Comparison of ENCODE assay signal across 9 cellular contexts in the genomic region with DNA sequence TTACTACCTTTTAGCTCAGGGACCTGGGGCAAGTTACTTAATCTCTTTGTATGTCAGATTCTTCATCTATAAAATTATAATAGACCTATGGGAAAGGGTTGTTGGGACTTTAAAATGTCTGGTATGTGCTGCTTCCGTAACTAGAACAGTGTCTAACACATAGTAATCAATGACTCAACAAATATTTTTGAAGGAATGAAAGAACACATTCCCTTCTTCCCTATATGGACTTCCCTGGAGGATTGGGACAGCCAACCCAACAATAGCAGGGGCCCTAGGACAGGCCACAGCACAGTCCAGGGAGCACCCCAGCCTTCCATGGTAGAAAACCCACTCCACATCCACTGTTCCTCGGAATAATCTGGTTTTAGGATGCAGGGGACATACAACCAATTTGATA. TPM values are rescaled to one million over a fixed set of nuclear protein-coding genes. Genes with fewer than 3 reads are reported as not detected.
A peak's percentile ranks its signal among the peaks of the same experiment; 100 is the strongest.
DNase-seq lines count a peak whose midpoint lies in the region; ATAC-seq, FAIRE-seq and TF ChIP-seq lines count a peak whose summit lies in the region.
"Had no signal": no experiment of that assay in that cellular context is flagged by ENCODE, and none has a peak within 500 bp of the region (broad histone marks: within the 10 kb centered on the region; RNA-seq: fewer than 3 reads in every experiment).

No MANE protein-coding gene starts in this region.

- peak overlapping the region; percentile 66 for H3K4me2 ChIP-seq in HCT116 (ENCODE audit: low read length)

- CTCF ChIA-PET in HCT116 (lab: Charles Lee), result no interaction called here

- no peak for TF ChIP-seq RAD21 in HCT116 (IDR thresholded peaks at IDR 0.05; ENCODE audit: low read depth)

- no TSS peak for BruUV-seq in HCT116 (replicated peaks; lab: Mats Ljungman, UMichigan)

- no peak for TF ChIP-seq POLR2A in HCT116 (IDR thresholded peaks at IDR 0.05; ENCODE audit: borderline replicate concordance, extremely low read depth, insufficient read depth, insufficient read length)

- H3K36me3 Mint-ChIP-seq in activated T-cell treated with anti-CD3 and anti-CD28 coated beads, Interleukin-2, amount 50 U/mL, for 4 hours (ENCODE audit: insufficient read depth), result no peaks in the 10 kb centered on the region
- H3K36me3 Mint-ChIP-seq: naive thymus-derived CD8-positive, alpha-beta T cell had no signal

- RAD21 ChIA-PET in HCT116 (lab: Charles Lee; ENCODE audit: low non-redundant PET in 1 of 2, low total read pairs in 2 of 2, uncharacterized antibody in 2 of 2, unreplicated experiment in 2 of 2), result no interaction called here

- H3K4me1 Mint-ChIP-seq in activated T-cell treated with anti-CD3 and anti-CD28 coated beads, Interleukin-2, amount 50 U/mL, for 4 hours (ENCODE audit: low read depth), result peaks cover 6% of the 10 kb centered on the region

- no peaks in the 10 kb centered on the region for H3K9me2 ChIP-seq in HCT116 (ENCODE audit: insufficient read depth)

- H3K4me1 ChIP-seq in HCT116 (ENCODE audit: control insufficient read depth in 1 of 2, insufficient read depth in 2 of 2, low read length in 2 of 2) (peaks cover 8 to 41% of the 10 kb centered on the region in 2 experiments; a peak in 3 of 4 replicates), stomach smooth muscle (ENCODE audit: control insufficient read depth, insufficient read depth, low read length) (peaks cover 16% of the 10 kb centered on the region), pancreas (no peaks in the 10 kb centered on the region)

- H3K4me3 ChIP-seq in HCT116 (replicated peaks in 1 of 2; ENCODE audit: low read depth in 1 of 2, low read length in 2 of 2), result no peak overlapping the region; a peak in 1 of 4 replicates
- no peak overlapping the region for H3K4me3 ChIP-seq in foreskin fibroblast (ENCODE audit: low read depth in 1 of 2, low read length in 2 of 2)
- H3K4me3 ChIP-seq in stomach smooth muscle (ENCODE audit: low read length in 2 of 2), result no peak overlapping the region
- no peak overlapping the region for H3K4me3 ChIP-seq in pancreas

- H3K36me3 ChIP-seq in HCT116 (ENCODE audit: control insufficient read depth in 1 of 2, insufficient read depth in 2 of 2, low read length in 2 of 2) (no peaks in the 10 kb centered on the region), stomach smooth muscle (ENCODE audit: control insufficient read depth in 2 of 2, insufficient read depth in 2 of 2, low read length in 2 of 2) (no peaks in the 10 kb centered on the region), pancreas (no peaks in the 10 kb centered on the region)

- WGBS in pancreas, 2 donors, result 86 to 87% methylated on average over 2 of the region's 2 CpGs

- H3K27ac ChIP-seq in HCT116 (ENCODE audit: low read depth, low read length) (no peak overlapping the region), stomach smooth muscle (ENCODE audit: low read length) (peak overlapping the region; percentile 32), pancreas (no peak overlapping the region)

- TF ChIP-seq CTCF in HCT116 (IDR thresholded peaks at IDR 0.05 in 2 of 3, conservative IDR thresholded peaks at IDR 0.05 in 1 of 3; ENCODE audit: borderline replicate concordance in 1 of 3, insufficient read depth in 1 of 3, low read depth in 2 of 3, low read length in 2 of 3), result no peak
- TF ChIP-seq CTCF in foreskin fibroblast (IDR thresholded peaks at IDR 0.05; ENCODE audit: low read depth, low read length), result no peak
- TF ChIP-seq CTCF in pancreas (IDR thresholded peaks at IDR 0.05), result no peak

- no peak overlapping the region for H3K4me3 Mint-ChIP-seq in activated T-cell treated with anti-CD3 and anti-CD28 coated beads, Interleukin-2, amount 50 U/mL, for 4 hours
- H3K4me3 Mint-ChIP-seq: naive thymus-derived CD8-positive, alpha-beta T cell had no signal

- H3K27me3 Mint-ChIP-seq in activated T-cell treated with anti-CD3 and anti-CD28 coated beads, Interleukin-2, amount 50 U/mL, for 4 hours (ENCODE audit: low read depth), result peaks cover 4% of the 10 kb centered on the region

- DNase-seq in HCT116 (ENCODE audit: low read depth, low spot score) (peak; percentile 21), amniotic epithelial cell (ENCODE audit: low read depth) (peak; percentile 80), foreskin fibroblast (peak; percentile 84 to 88), nucleus accumbens (lab: John Stamatoyannopoulos, UW) (no peak), posterior vena cava (ENCODE audit: low spot score) (no peak), pancreas (no peak)
- no peak for DNase-seq in activated T-cell treated with anti-CD3 and anti-CD28 coated beads, Interleukin-2, amount 50 U/mL, for 4 hours
- DNase-seq: naive thymus-derived CD8-positive, alpha-beta T cell had no signal

- H3K79me2 ChIP-seq in HCT116 (ENCODE audit: insufficient read depth, low read length), result no peaks in the 10 kb centered on the region

- peak overlapping the region; percentile 88 for H2AFZ ChIP-seq in HCT116 (ENCODE audit: low read depth, low read length, poor library complexity, severe bottlenecking)

- FAIRE-seq in pancreas (lab: Jason Lieb, UNC), result no peak

- H4K20me1 ChIP-seq in HCT116 (ENCODE audit: insufficient read depth), result no peaks in the 10 kb centered on the region

- intact Hi-C loops in HCT116 (cut with micrococcal nuclease) (loop anchor here (10.0 kb wide), 1 partner anchor 138 kb away; a partner anchor contains a TSS), posterior vena cava (cut with DNase I) (no loop called here), pancreas (cut with DNase I) (no loop called here)

- POLR2A ChIA-PET in HCT116 (lab: Charles Lee), result no interaction called here

- H3K9ac ChIP-seq in HCT116 (ENCODE audit: low read length) (no peak overlapping the region; the same call in 1 of the 2 replicates), stomach smooth muscle (ENCODE audit: low read length in 2 of 2) (no peak overlapping the region)

- H3K9me3 Mint-ChIP-seq in activated T-cell treated with anti-CD3 and anti-CD28 coated beads, Interleukin-2, amount 50 U/mL, for 4 hours, result no peaks in the 10 kb centered on the region

- ATAC-seq in HCT116, result peak; percentile 64
- ATAC-seq in activated T-cell treated with anti-CD3 and anti-CD28 coated beads, Interleukin-2, amount 50 U/mL, for 4 hours, result no peak
- no peak for ATAC-seq in pancreas
- ATAC-seq: naive thymus-derived CD8-positive, alpha-beta T cell had no signal

- H3K9me3 ChIP-seq in HCT116 (ENCODE audit: control insufficient read depth in 1 of 2, insufficient read depth in 1 of 2, low read depth in 1 of 2, low read length in 2 of 2) (no peaks in the 10 kb centered on the region), stomach smooth muscle (ENCODE audit: control insufficient read depth in 2 of 2, low read length in 2 of 2) (peaks cover 0 to 4% of the 10 kb centered on the region in 2 donors), pancreas (no peaks in the 10 kb centered on the region)

- no peaks in the 10 kb centered on the region for H3K27me3 ChIP-seq in HCT116 (ENCODE audit: insufficient read depth, low read length)
- H3K27me3 ChIP-seq in stomach smooth muscle (ENCODE audit: control insufficient read depth in 1 of 2, insufficient read depth in 2 of 2, low read length in 2 of 2), result no peaks in the 10 kb centered on the region
- no peaks in the 10 kb centered on the region for H3K27me3 ChIP-seq in pancreas

TF ChIP-seq in HCT116, 20 proteins besides CTCF, POLR2A, EP300 and RAD21:
- TF ChIP-seq CBX3 (IDR thresholded peaks at IDR 0.05; ENCODE audit: low read depth) (no peak), ZNF274 (IDR thresholded peaks at IDR 0.05; ENCODE audit: low read depth, low read length) (no peak), SRF (IDR thresholded peaks at IDR 0.05; ENCODE audit: low read depth) (peak; percentile 91)
- TF ChIP-seq, protein P1, sequence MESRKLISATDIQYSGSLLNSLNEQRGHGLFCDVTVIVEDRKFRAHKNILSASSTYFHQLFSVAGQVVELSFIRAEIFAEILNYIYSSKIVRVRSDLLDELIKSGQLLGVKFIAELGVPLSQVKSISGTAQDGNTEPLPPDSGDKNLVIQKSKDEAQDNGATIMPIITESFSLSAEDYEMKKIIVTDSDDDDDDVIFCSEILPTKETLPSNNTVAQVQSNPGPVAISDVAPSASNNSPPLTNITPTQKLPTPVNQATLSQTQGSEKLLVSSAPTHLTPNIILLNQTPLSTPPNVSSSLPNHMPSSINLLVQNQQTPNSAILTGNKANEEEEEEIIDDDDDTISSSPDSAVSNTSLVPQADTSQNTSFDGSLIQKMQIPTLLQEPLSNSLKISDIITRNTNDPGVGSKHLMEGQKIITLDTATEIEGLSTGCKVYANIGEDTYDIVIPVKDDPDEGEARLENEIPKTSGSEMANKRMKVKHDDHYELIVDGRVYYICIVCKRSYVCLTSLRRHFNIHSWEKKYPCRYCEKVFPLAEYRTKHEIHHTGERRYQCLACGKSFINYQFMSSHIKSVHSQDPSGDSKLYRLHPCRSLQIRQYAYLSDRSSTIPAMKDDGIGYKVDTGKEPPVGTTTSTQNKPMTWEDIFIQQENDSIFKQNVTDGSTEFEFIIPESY (IDR thresholded peaks at IDR 0.05; ENCODE audit: extremely low read depth, insufficient replicate concordance, low read length), result no peak

RNA-seq across cellular contexts. Expression of a gene that starts 50.7 kb away (rescaled TPM):
- total RNA-seq in HCT116 (2021; ENCODE audit: unreplicated experiment) (64.1 TPM), posterior vena cava (10 to 100 TPM; 41.4 to 51.7 TPM), pancreas (10 to 100 TPM; 22.5 to 51.6 (median 26.1) TPM)
- polyA plus RNA-seq in HCT116 (2012), result 86.8 and 90.6 TPM in 2 replicates
- total RNA-seq in activated T-cell treated with anti-CD3 and anti-CD28 coated beads, Interleukin-2, amount 50 U/mL, for 4 hours, result under 1 TPM; 0.65 to 0.79 (median 0.66) TPM
- 10 to 100 TPM; 21.2 to 22.0 TPM for polyA plus RNA-seq in pancreas
- total RNA-seq: naive thymus-derived CD8-positive, alpha-beta T cell had no signal
- polyA plus RNA-seq: naive thymus-derived CD8-positive, alpha-beta T cell had no signal

Comparison
In these comparisons a context has a peak if more than half of its experiments do, and no peak if none do; other contexts are left out.
1. DNase-seq: peak in HCT116 (single experiment), amniotic epithelial cell (single experiment) and foreskin fibroblast (2 of 2); none in nucleus accumbens (0 of 56), activated T-cell treated with anti-CD3 and anti-CD28 coated beads, Interleukin-2, amount 50 U/mL, for 4 hours (single experiment), posterior vena cava (single experiment) and pancreas (0 of 6).
2. RNA of a gene that starts 50.7 kb away (total RNA-seq): 64.1 TPM in HCT116 (single experiment), 41.4 to 51.7 TPM in posterior vena cava and 22.5 to 51.6 TPM in pancreas; 0.65 to 0.79 TPM in activated T-cell treated with anti-CD3 and anti-CD28 coated beads, Interleukin-2, amount 50 U/mL, for 4 hours; every median in the first group is over 10 times any median in the second.